9 cellular contexts compared by ENCODE assay signal in the genomic region with DNA sequence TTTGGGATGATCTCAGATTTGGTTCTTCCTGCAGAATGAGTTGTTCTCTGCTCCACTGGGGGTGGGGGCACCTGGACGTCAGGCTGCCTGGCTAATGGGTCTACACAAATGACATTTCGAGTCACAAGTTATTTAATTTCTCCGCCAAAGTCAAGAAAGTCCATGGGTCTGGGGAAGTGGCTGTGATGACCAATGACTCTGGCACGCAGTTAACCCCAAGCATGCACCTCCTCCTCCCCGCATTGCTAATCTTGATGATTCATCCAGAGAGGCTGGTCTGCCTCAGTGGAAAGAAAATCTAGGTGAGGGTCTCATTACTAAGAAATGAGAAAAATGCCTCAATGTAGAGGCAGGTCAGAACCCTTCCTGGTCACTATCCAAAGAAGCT.
A peak's percentile ranks its signal among the peaks of the same experiment; 100 is the strongest.
DNase-seq lines count a peak whose midpoint lies in the region; TF ChIP-seq lines count a peak whose summit lies in the region.
"Had no signal": no experiment of that assay in that cellular context is flagged by ENCODE, and none has a peak within 500 bp of the region (broad histone marks: within the 10 kb centered on the region; RNA-seq: fewer than 3 reads in every experiment).

No MANE protein-coding gene starts in this region.

- H3K27me3 Mint-ChIP-seq in activated CD4-positive, alpha-beta memory T cell treated with anti-CD3 and anti-CD28 coated beads for 36 hours, result no peaks in the 10 kb centered on the region
- no peaks in the 10 kb centered on the region for H3K27me3 Mint-ChIP-seq in activated CD4-positive, alpha-beta memory T cell treated with anti-CD3 and anti-CD28 coated beads, Interleukin-2, amount 10 ng/mL, durations not matched to agents 7 days and 5 days

- H3K9me3 ChIP-seq in SJSA1 (replicated peaks) (no peaks in the 10 kb centered on the region), stomach (no peaks in the 10 kb centered on the region), esophagus squamous epithelium (no peaks in the 10 kb centered on the region)

- peaks cover 65% of the 10 kb centered on the region for H3K4me1 Mint-ChIP-seq in activated CD4-positive, alpha-beta memory T cell treated with anti-CD3 and anti-CD28 coated beads for 36 hours (ENCODE audit: low read depth)
- peaks cover 65% of the 10 kb centered on the region for H3K4me1 Mint-ChIP-seq in activated CD4-positive, alpha-beta memory T cell treated with anti-CD3 and anti-CD28 coated beads, Interleukin-2, amount 10 ng/mL, durations not matched to agents 7 days and 5 days

- TF ChIP-seq CTCF in foreskin fibroblast (IDR thresholded peaks at IDR 0.05; ENCODE audit: low read depth, low read length), result no peak
- TF ChIP-seq CTCF in stomach (IDR thresholded peaks at IDR 0.05), result no peak
- TF ChIP-seq CTCF in esophagus squamous epithelium (IDR thresholded peaks at IDR 0.05), result no peak

- no peaks in the 10 kb centered on the region for H3K9me3 Mint-ChIP-seq in activated CD4-positive, alpha-beta memory T cell treated with anti-CD3 and anti-CD28 coated beads for 36 hours
- H3K9me3 Mint-ChIP-seq in activated CD4-positive, alpha-beta memory T cell treated with anti-CD3 and anti-CD28 coated beads, Interleukin-2, amount 10 ng/mL, durations not matched to agents 7 days and 5 days, result no peaks in the 10 kb centered on the region

- 57 to 71% (median 66%) methylated on average over 5 of the region's 5 CpGs for WGBS in stomach, 5 donors
- 32 to 59% methylated on average over 2 to 5 of the region's 5 CpGs for WGBS in esophagus squamous epithelium, 2 donors

- POLR2A ChIA-PET in activated CD4-positive, alpha-beta memory T cell treated with anti-CD3 and anti-CD28 coated beads for 36 hours (lab: Charles Lee), result no interaction called here
- POLR2A ChIA-PET in activated CD4-positive, alpha-beta memory T cell treated with anti-CD3 and anti-CD28 coated beads, Interleukin-2, amount 10 ng/mL, durations not matched to agents 7 days and 5 days (lab: Charles Lee), result interaction anchor here (0.6 to 1.0 kb wide), 2 partner anchors 16 to 137 kb away, joined by 3 read pairs; no protein-coding TSS in a partner anchor

- CTCF ChIA-PET in activated CD4-positive, alpha-beta memory T cell treated with anti-CD3 and anti-CD28 coated beads for 36 hours (lab: Charles Lee), result interaction anchor here (0.9 kb wide), 1 partner anchor 23 kb away, joined by 5 read pairs; no protein-coding TSS in a partner anchor
- CTCF ChIA-PET in activated CD4-positive, alpha-beta memory T cell treated with anti-CD3 and anti-CD28 coated beads, Interleukin-2, amount 10 ng/mL, durations not matched to agents 7 days and 5 days (lab: Charles Lee), result interaction anchor here (1.5 kb wide), 1 partner anchor 231 kb away, joined by 8 read pairs; no protein-coding TSS in a partner anchor

- no peak for TF ChIP-seq POLR2A in stomach (IDR thresholded peaks at IDR 0.05)
- TF ChIP-seq POLR2A in esophagus squamous epithelium (IDR thresholded peaks at IDR 0.05), result no peak

- intact Hi-C loops in activated CD4-positive, alpha-beta memory T cell treated with anti-CD3 and anti-CD28 coated beads for 36 hours (cut with micrococcal nuclease), result loop anchor here (1.0 to 2.0 kb wide), 3 partner anchors 23 to 41 kb away; no protein-coding TSS in a partner anchor
- intact Hi-C loops in stomach (cut with DNase I; ENCODE audit: low total_unique reads), result no loop called here
- intact Hi-C loops in esophagus squamous epithelium (cut with DNase I), result no loop called here

- H3K36me3 Mint-ChIP-seq in activated CD4-positive, alpha-beta memory T cell treated with anti-CD3 and anti-CD28 coated beads for 36 hours, result peaks cover 6% of the 10 kb centered on the region
- peaks cover 10% of the 10 kb centered on the region for H3K36me3 Mint-ChIP-seq in activated CD4-positive, alpha-beta memory T cell treated with anti-CD3 and anti-CD28 coated beads, Interleukin-2, amount 10 ng/mL, durations not matched to agents 7 days and 5 days (ENCODE audit: low read depth)

- H3K27ac Mint-ChIP-seq in activated CD4-positive, alpha-beta memory T cell treated with anti-CD3 and anti-CD28 coated beads for 36 hours, result peak overlapping the region; percentile 80
- H3K27ac Mint-ChIP-seq in activated CD4-positive, alpha-beta memory T cell treated with anti-CD3 and anti-CD28 coated beads, Interleukin-2, amount 10 ng/mL, durations not matched to agents 7 days and 5 days, result no peak overlapping the region

- peak overlapping the region; percentile 99 for H3K27ac ChIP-seq in SJSA1
- H3K27ac ChIP-seq in stomach, result peak overlapping the region in 4 of 5 donors; percentile 10 to 71 (median 59)
- H3K27ac ChIP-seq in esophagus squamous epithelium, result peak overlapping the region in 2 of 4 donors; percentile 28 to 43

- TF ChIP-seq EP300 in stomach (IDR thresholded peaks at IDR 0.05), result no peak

- peaks cover 3% of the 10 kb centered on the region; the same call in 1 of the 2 replicates for H3K36me3 ChIP-seq in SJSA1
- peaks cover 0 to 4% (median 0%) of the 10 kb centered on the region in 4 donors for H3K36me3 ChIP-seq in stomach
- H3K36me3 ChIP-seq in esophagus squamous epithelium, result peaks cover 0 to 15% (median 0%) of the 10 kb centered on the region in 3 donors

- H3K4me3 ChIP-seq in SJSA1, result no peak overlapping the region
- no peak overlapping the region for H3K4me3 ChIP-seq in foreskin fibroblast (ENCODE audit: low read depth in 1 of 2, low read length in 2 of 2)
- H3K4me3 ChIP-seq in stomach, result no peak overlapping the region
- no peak overlapping the region for H3K4me3 ChIP-seq in esophagus squamous epithelium

- DNase-seq in activated CD4-positive, alpha-beta memory T cell treated with anti-CD3 and anti-CD28 coated beads for 36 hours, result peak; percentile 71
- no peak for DNase-seq in activated CD4-positive, alpha-beta memory T cell treated with anti-CD3 and anti-CD28 coated beads, Interleukin-2, amount 10 ng/mL, durations not matched to agents 7 days and 5 days
- DNase-seq in SJSA1 (ENCODE audit: low read depth in 1 of 2, low spot score in 2 of 2) (peak; percentile 96 to 98), foreskin fibroblast (peak; percentile 92 to 96), stomach (no peak), esophagus squamous epithelium (lab: John Stamatoyannopoulos, UW) (no peak), NCI-H510A (lab: John Stamatoyannopoulos, UW) (no peak), NCI-H1417 treated with DMSO at 0.1 percent for 48 hours (lab: John Stamatoyannopoulos, UW) (no peak)
- DNase-seq: DND-41 had no signal

- H3K27me3 ChIP-seq in SJSA1 (replicated peaks) (no peaks in the 10 kb centered on the region), stomach (no peaks in the 10 kb centered on the region), esophagus squamous epithelium (no peaks in the 10 kb centered on the region)

- no peak overlapping the region for H3K4me3 Mint-ChIP-seq in activated CD4-positive, alpha-beta memory T cell treated with anti-CD3 and anti-CD28 coated beads for 36 hours
- H3K4me3 Mint-ChIP-seq in activated CD4-positive, alpha-beta memory T cell treated with anti-CD3 and anti-CD28 coated beads, Interleukin-2, amount 10 ng/mL, durations not matched to agents 7 days and 5 days, result no peak overlapping the region

- H3K4me1 ChIP-seq in SJSA1 (replicated peaks), result peaks cover 50% of the 10 kb centered on the region
- H3K4me1 ChIP-seq in stomach, result peaks cover 0 to 42% (median 14%) of the 10 kb centered on the region in 4 donors
- peaks cover 0 to 48% (median 15%) of the 10 kb centered on the region in 3 donors for H3K4me1 ChIP-seq in esophagus squamous epithelium

Comparison
In these comparisons a context has a peak if more than half of its experiments do, and no peak if none do; other contexts are left out.
1. DNase-seq: peak in activated CD4-positive, alpha-beta memory T cell treated with anti-CD3 and anti-CD28 coated beads for 36 hours (single experiment), SJSA1 (2 of 2) and foreskin fibroblast (2 of 2); none in activated CD4-positive, alpha-beta memory T cell treated with anti-CD3 and anti-CD28 coated beads, Interleukin-2, amount 10 ng/mL, durations not matched to agents 7 days and 5 days (single experiment), stomach (single experiment), esophagus squamous epithelium (single experiment), NCI-H510A (single experiment) and NCI-H1417 treated with DMSO at 0.1 percent for 48 hours (single experiment).